Comparison of ENCODE assay signal across 25 cellular contexts in the genomic region with DNA sequence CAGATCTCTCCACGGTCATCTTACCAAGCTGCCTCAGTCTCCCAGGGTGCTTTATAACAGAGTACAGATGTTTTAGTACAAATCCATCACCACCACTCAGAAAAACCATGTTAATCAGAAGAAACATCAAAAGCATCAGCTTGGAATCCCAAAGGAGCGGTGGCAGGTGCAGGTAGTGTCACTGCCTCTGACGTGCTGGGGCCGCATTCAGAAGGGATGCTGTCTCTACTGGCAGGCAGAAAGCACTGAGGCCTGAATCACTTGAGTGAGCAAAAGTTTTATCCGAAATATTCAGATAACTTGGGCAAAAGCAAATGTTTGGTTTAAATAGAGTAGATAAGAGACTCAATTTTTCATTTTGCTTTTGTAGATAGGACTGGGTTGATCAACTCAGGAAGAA.
"Had no signal": no experiment of that assay in that cellular context is flagged by ENCODE, and none has a peak within 500 bp of the region (broad histone marks: within the 10 kb centered on the region; RNA-seq: fewer than 3 reads in every experiment).

No MANE protein-coding gene starts in this region.

- ATAC-seq: activated CD4-positive, alpha-beta T cell treated with anti-CD3 and anti-CD28 coated beads for 36 hours; activated T-helper 17 cell treated with anti-CD3 and anti-CD28 coated beads, Interleukin-2, amount 50 U/mL, for 72 hours; PC-3; T-cell had no signal

- H3K27ac Mint-ChIP-seq: activated CD4-positive, alpha-beta memory T cell treated with anti-CD3 and anti-CD28 coated beads, Interleukin-2, amount 10 ng/mL, durations not matched to agents 7 days and 5 days; activated CD4-positive, alpha-beta T cell treated with anti-CD3 and anti-CD28 coated beads for 36 hours; activated naive CD4-positive, alpha-beta T cell treated with anti-CD3 and anti-CD28 coated beads for 36 hours; activated naive CD8-positive, alpha-beta T cell; activated T-helper 17 cell treated with anti-CD3 and anti-CD28 coated beads, Interleukin-2, amount 50 U/mL, for 72 hours; T-cell had no signal

- H3K36me3 Mint-ChIP-seq: activated naive CD8-positive, alpha-beta T cell; brain; T-cell had no signal

- DNase-seq: activated CD4-positive, alpha-beta memory T cell treated with anti-CD3 and anti-CD28 coated beads, Interleukin-2, amount 10 ng/mL, durations not matched to agents 7 days and 5 days; activated CD4-positive, alpha-beta T cell treated with anti-CD3 and anti-CD28 coated beads for 36 hours; activated CD4-positive, alpha-beta T cell treated with anti-CD3 and anti-CD28 coated beads, Interleukin-2, amount 50 U/mL, for 1 hour; activated gamma-delta T cell; activated naive CD4-positive, alpha-beta T cell treated with anti-CD3 and anti-CD28 coated beads for 36 hours; activated T-cell treated with anti-CD3 and anti-CD28 coated beads for 4 hours; activated T-cell treated with anti-CD3 and anti-CD28 coated beads, Interleukin-2, amount 50 U/mL, for 48 hours; amygdala; Kasumi-1; KBM-7; NCI-H1105 treated with DMSO at 0.1 percent for 48 hours; NCI-H1930; NCI-H2107; NCI-H2227 treated with DMSO at 0.1 percent for 48 hours; NCI-H446 treated with DMSO at 0.1 percent for 48 hours; NCI-H524 treated with DMSO at 0.1 percent for 48 hours; PC-3; SIG-M5; T-cell; T-helper 2 cell; T1000 had no signal

- H3K4me1 Mint-ChIP-seq: activated CD4-positive, alpha-beta memory T cell treated with anti-CD3 and anti-CD28 coated beads, Interleukin-2, amount 10 ng/mL, durations not matched to agents 7 days and 5 days; activated CD4-positive, alpha-beta T cell treated with anti-CD3 and anti-CD28 coated beads for 36 hours; activated T-helper 17 cell treated with anti-CD3 and anti-CD28 coated beads, Interleukin-2, amount 50 U/mL, for 72 hours; central memory CD8-positive, alpha-beta T cell; T-cell had no signal

- H3K27me3 Mint-ChIP-seq: activated CD4-positive, alpha-beta memory T cell treated with anti-CD3 and anti-CD28 coated beads, Interleukin-2, amount 10 ng/mL, durations not matched to agents 7 days and 5 days; activated CD4-positive, alpha-beta T cell treated with anti-CD3 and anti-CD28 coated beads for 36 hours; activated naive CD8-positive, alpha-beta T cell; activated T-helper 17 cell treated with anti-CD3 and anti-CD28 coated beads, Interleukin-2, amount 50 U/mL, for 72 hours; central memory CD8-positive, alpha-beta T cell; T-cell had no signal

- H3K9me3 Mint-ChIP-seq: activated CD4-positive, alpha-beta memory T cell treated with anti-CD3 and anti-CD28 coated beads, Interleukin-2, amount 10 ng/mL, durations not matched to agents 7 days and 5 days; activated naive CD4-positive, alpha-beta T cell treated with anti-CD3 and anti-CD28 coated beads for 36 hours; brain; central memory CD8-positive, alpha-beta T cell had no signal

- H3K4me3 Mint-ChIP-seq: activated CD4-positive, alpha-beta memory T cell treated with anti-CD3 and anti-CD28 coated beads, Interleukin-2, amount 10 ng/mL, durations not matched to agents 7 days and 5 days; activated CD4-positive, alpha-beta T cell treated with anti-CD3 and anti-CD28 coated beads for 36 hours; activated naive CD4-positive, alpha-beta T cell treated with anti-CD3 and anti-CD28 coated beads for 36 hours; activated naive CD8-positive, alpha-beta T cell; activated T-helper 17 cell treated with anti-CD3 and anti-CD28 coated beads, Interleukin-2, amount 50 U/mL, for 72 hours; brain; central memory CD8-positive, alpha-beta T cell; T-cell had no signal
